ENCODE assay signal across 8 cellular contexts in genomic region chr3:112519424-112520001, GRCh38. TPM values are rescaled to one million over a fixed set of nuclear protein-coding genes. Genes with fewer than 3 reads are reported as not detected.
DNase-seq lines count a peak whose midpoint lies in the region; ATAC-seq and TF ChIP-seq lines count a peak whose summit lies in the region.

No MANE protein-coding gene starts in this region.

- H3K27ac ChIP-seq in CD8-positive, alpha-beta T cell (ENCODE audit: low read depth, low read length) = no peak overlapping the region

- TF ChIP-seq CTCF in CD8-positive, alpha-beta T cell (IDR thresholded peaks at IDR 0.05) = peak; percentile 80
- peak; percentile 82 for TF ChIP-seq CTCF in progenitor cell of endocrine pancreas (IDR thresholded peaks at IDR 0.05; ENCODE audit: unreplicated experiment)

- no peak overlapping the region for H3K27ac Mint-ChIP-seq in CD8-positive, alpha-beta T cell
- H3K27ac Mint-ChIP-seq in activated T-helper 17 cell treated with anti-CD3 and anti-CD28 coated beads, Interleukin-2, amount 50 U/mL, for 72 hours = peak overlapping the region; percentile 17
- H3K27ac Mint-ChIP-seq in progenitor cell of endocrine pancreas = no peak overlapping the region

- H3K27me3 ChIP-seq in CD8-positive, alpha-beta T cell (ENCODE audit: insufficient read depth, low read length) = no peaks in the 10 kb centered on the region

- peaks cover 16% of the 10 kb centered on the region for H3K4me1 Mint-ChIP-seq in CD8-positive, alpha-beta T cell (ENCODE audit: low read depth)
- H3K4me1 Mint-ChIP-seq in activated T-helper 17 cell treated with anti-CD3 and anti-CD28 coated beads, Interleukin-2, amount 50 U/mL, for 72 hours = peaks cover 7% of the 10 kb centered on the region
- H3K4me1 Mint-ChIP-seq in progenitor cell of endocrine pancreas (ENCODE audit: low read depth) = no peaks in the 10 kb centered on the region

- CTCF ChIA-PET in CD8-positive, alpha-beta T cell (lab: Charles Lee) = interaction anchor here (0.7 to 3.0 kb wide), 25 partner anchors 12 to 410 kb away, joined by 3 to 28 read pairs (median 4); partner anchors contain the start of genes CD200 and SLC9C1

- POLR2A ChIA-PET in CD8-positive, alpha-beta T cell (lab: Charles Lee) = no interaction called here

- H3K4me3 Mint-ChIP-seq in CD8-positive, alpha-beta T cell = no peak overlapping the region
- no peak overlapping the region for H3K4me3 Mint-ChIP-seq in activated T-helper 17 cell treated with anti-CD3 and anti-CD28 coated beads, Interleukin-2, amount 50 U/mL, for 72 hours
- no peak overlapping the region for H3K4me3 Mint-ChIP-seq in progenitor cell of endocrine pancreas (ENCODE audit: low read depth)

- DNase-seq in CD8-positive, alpha-beta T cell = peak in 2 of 7 experiments; percentile 27
- peak; percentile 22 for DNase-seq in NCI-H446 treated with DMSO at 0.1 percent for 48 hours (lab: John Stamatoyannopoulos, UW)
- peak; percentile 60 for DNase-seq in glomerular endothelial cell (ENCODE audit: extremely low read depth, low read depth, low spot score)
- no peak for DNase-seq in progenitor cell of endocrine pancreas (ENCODE audit: low spot score, unreplicated experiment)
- no peak for DNase-seq in stimulated activated CD4-positive, alpha-beta T cell treated with anti-CD3 and anti-CD28 coated beads, Interleukin-4, amount 100 ng/mL, for 1 hour

- ATAC-seq in CD8-positive, alpha-beta T cell = peak; percentile 92
- ATAC-seq in GM18867 (IDR thresholded peaks at IDR 0.05; ENCODE audit: unreplicated experiment) (peak; percentile 47), HG03460 (IDR thresholded peaks at IDR 0.05; ENCODE audit: unreplicated experiment) (peak; percentile 49)
- ATAC-seq in activated T-helper 17 cell treated with anti-CD3 and anti-CD28 coated beads, Interleukin-2, amount 50 U/mL, for 72 hours (replicated peaks) = peak; percentile 74

- H3K9me3 ChIP-seq in CD8-positive, alpha-beta T cell (ENCODE audit: low read length) = no peaks in the 10 kb centered on the region

- H3K4me3 ChIP-seq in CD8-positive, alpha-beta T cell (ENCODE audit: low read depth, low read length) = no peak overlapping the region

- intact Hi-C loops in CD8-positive, alpha-beta T cell (cut with DNase I, micrococcal nuclease) = loop anchor here (1.0 to 2.0 kb wide), 6 partner anchors 19 to 408 kb away; no protein-coding TSS in a partner anchor

- no peaks in the 10 kb centered on the region for H3K36me3 ChIP-seq in CD8-positive, alpha-beta T cell (ENCODE audit: insufficient read depth, low read length)

- H3K4me1 ChIP-seq in CD8-positive, alpha-beta T cell (ENCODE audit: insufficient read depth, low read length) = peaks cover 4% of the 10 kb centered on the region

- H3K36me3 Mint-ChIP-seq in CD8-positive, alpha-beta T cell = peaks cover 9% of the 10 kb centered on the region
- peaks cover 3% of the 10 kb centered on the region for H3K36me3 Mint-ChIP-seq in activated T-helper 17 cell treated with anti-CD3 and anti-CD28 coated beads, Interleukin-2, amount 50 U/mL, for 72 hours (ENCODE audit: low read depth)
- H3K36me3 Mint-ChIP-seq in progenitor cell of endocrine pancreas (ENCODE audit: insufficient read depth) = peaks cover under 1% of the 10 kb centered on the region

- no peaks in the 10 kb centered on the region for H3K27me3 Mint-ChIP-seq in CD8-positive, alpha-beta T cell (ENCODE audit: low read depth)
- H3K27me3 Mint-ChIP-seq in activated T-helper 17 cell treated with anti-CD3 and anti-CD28 coated beads, Interleukin-2, amount 50 U/mL, for 72 hours = no peaks in the 10 kb centered on the region
- H3K27me3 Mint-ChIP-seq in progenitor cell of endocrine pancreas = no peaks in the 10 kb centered on the region

- H3K9me3 Mint-ChIP-seq in CD8-positive, alpha-beta T cell = no peaks in the 10 kb centered on the region
- H3K9me3 Mint-ChIP-seq in activated T-helper 17 cell treated with anti-CD3 and anti-CD28 coated beads, Interleukin-2, amount 50 U/mL, for 72 hours = no peaks in the 10 kb centered on the region
- H3K9me3 Mint-ChIP-seq in progenitor cell of endocrine pancreas (ENCODE audit: low read depth) = no peaks in the 10 kb centered on the region

RNA-seq across cellular contexts. Expression of gene BTLA, which starts 20.2 kb away (rescaled TPM):
- 1 to 10 TPM; 3.0 to 4.6 TPM for total RNA-seq in CD8-positive, alpha-beta T cell
- 10 to 100 TPM; 10.4 to 14.2 TPM for total RNA-seq in activated T-helper 17 cell treated with anti-CD3 and anti-CD28 coated beads, Interleukin-2, amount 50 U/mL, for 72 hours
- total RNA-seq in glomerular endothelial cell (not detected in 2 replicates), progenitor cell of endocrine pancreas (not detected in 2 replicates)

RNA-seq across cellular contexts. Expression of gene ATG3, which starts 42.2 kb away (rescaled TPM):
- total RNA-seq in CD8-positive, alpha-beta T cell = 10 to 100 TPM; 50.0 to 54.4 TPM
- total RNA-seq in activated T-helper 17 cell treated with anti-CD3 and anti-CD28 coated beads, Interleukin-2, amount 50 U/mL, for 72 hours = 10 to 100 TPM; 34.6 to 65.3 TPM
- total RNA-seq in glomerular endothelial cell = 42.2 and 44.4 TPM in 2 replicates
- 26.9 and 30.8 TPM in 2 replicates for total RNA-seq in progenitor cell of endocrine pancreas

RNA-seq across cellular contexts. Expression of gene SLC35A5, which starts 42.3 kb away (rescaled TPM):
- 1 to 10 TPM; 4.4 to 6.1 TPM for total RNA-seq in CD8-positive, alpha-beta T cell
- total RNA-seq in activated T-helper 17 cell treated with anti-CD3 and anti-CD28 coated beads, Interleukin-2, amount 50 U/mL, for 72 hours = 10 to 100 TPM; 18.1 to 19.8 TPM
- total RNA-seq in glomerular endothelial cell (20.4 and 30.2 TPM in 2 replicates), progenitor cell of endocrine pancreas (33.8 and 36.8 TPM in 2 replicates)

Comparison
In these comparisons a context has a peak if more than half of its experiments do, and no peak if none do; other contexts are left out.
1. DNase-seq: peak in NCI-H446 treated with DMSO at 0.1 percent for 48 hours (single experiment) and glomerular endothelial cell (single experiment); none in progenitor cell of endocrine pancreas (single experiment) and stimulated activated CD4-positive, alpha-beta T cell treated with anti-CD3 and anti-CD28 coated beads, Interleukin-4, amount 100 ng/mL, for 1 hour (single experiment).
2. Peak in every context shown above with its lines, with median percentiles within 50 percentile points of each other: ATAC-seq.